9 cellular contexts compared by ENCODE assay signal in the genomic region with DNA sequence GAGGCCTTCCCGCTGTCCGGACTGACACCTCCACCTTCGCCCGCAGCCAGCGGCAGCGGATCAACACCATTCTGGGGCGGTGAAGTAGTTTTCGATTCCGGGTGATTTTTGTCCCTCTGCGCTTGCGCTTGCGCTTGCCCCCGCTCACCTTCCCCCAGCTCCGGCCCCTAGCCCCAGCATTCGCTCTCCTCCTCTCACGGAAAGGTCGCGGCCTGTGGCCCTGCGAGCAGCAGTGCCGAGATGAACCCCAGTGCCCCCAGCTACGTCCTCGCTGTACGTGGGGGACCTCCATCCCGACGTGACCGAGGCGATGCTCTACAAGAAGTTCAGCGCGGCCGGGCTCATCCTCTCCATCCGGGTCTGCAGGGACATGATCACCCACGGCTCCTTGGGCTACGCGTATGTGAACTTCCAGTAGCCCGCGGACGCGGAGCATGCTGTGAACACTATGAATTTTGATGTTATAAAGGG. TPM values are rescaled to one million over a fixed set of nuclear protein-coding genes. Genes with fewer than 3 reads are reported as not detected.
DNase-seq lines count a peak whose midpoint lies in the region; TF ChIP-seq lines count a peak whose summit lies in the region.
"Had no signal": no experiment of that assay in that cellular context is flagged by ENCODE, and none has a peak within 500 bp of the region (broad histone marks: within the 10 kb centered on the region; RNA-seq: fewer than 3 reads in every experiment).

No MANE protein-coding gene starts in this region.

- no peak for TF ChIP-seq CTCF in fibroblast of pulmonary artery (IDR thresholded peaks at IDR 0.05; ENCODE audit: low read length, missing control alignments)

- peak overlapping the region; percentile 85 for H3K4me3 Mint-ChIP-seq in T-helper 1 cell treated with Interleukin-12 subunit alpha and Interleukin-12 subunit beta and Interleukin-4 antibody, amounts not matched to agents 30 μg/mL and 1 μg/mL, for 36 hours

- H3K27ac Mint-ChIP-seq in T-helper 1 cell treated with Interleukin-12 subunit alpha and Interleukin-12 subunit beta and Interleukin-4 antibody, amounts not matched to agents 30 μg/mL and 1 μg/mL, for 36 hours: peak overlapping the region; percentile 53

- H3K36me3 Mint-ChIP-seq in T-helper 1 cell treated with Interleukin-12 subunit alpha and Interleukin-12 subunit beta and Interleukin-4 antibody, amounts not matched to agents 30 μg/mL and 1 μg/mL, for 36 hours (ENCODE audit: low read depth): peaks cover 4% of the 10 kb centered on the region

- DNase-seq in EL (peak; percentile 65), fibroblast of pulmonary artery (ENCODE audit: low read depth) (no peak), putamen (ENCODE audit: low spot score) (peak; percentile 25), H4 (ENCODE audit: low spot score) (no peak), GM19238 (ENCODE audit: insufficient read length, low spot score) (no peak), SW 1271 (lab: John Stamatoyannopoulos, UW) (no peak), KG1 (lab: John Stamatoyannopoulos, UW) (no peak)
- DNase-seq: NCI-H1105 had no signal

- peak overlapping the region; percentile 51 for H3K4me3 ChIP-seq in fibroblast of pulmonary artery (replicated peaks; ENCODE audit: low read depth, low read length)

- H3K9me3 Mint-ChIP-seq in T-helper 1 cell treated with Interleukin-12 subunit alpha and Interleukin-12 subunit beta and Interleukin-4 antibody, amounts not matched to agents 30 μg/mL and 1 μg/mL, for 36 hours: peaks cover 19% of the 10 kb centered on the region

- peaks cover 3% of the 10 kb centered on the region for H3K4me1 Mint-ChIP-seq in T-helper 1 cell treated with Interleukin-12 subunit alpha and Interleukin-12 subunit beta and Interleukin-4 antibody, amounts not matched to agents 30 μg/mL and 1 μg/mL, for 36 hours (ENCODE audit: low read depth)

- peaks cover 40% of the 10 kb centered on the region for H3K27me3 Mint-ChIP-seq in T-helper 1 cell treated with Interleukin-12 subunit alpha and Interleukin-12 subunit beta and Interleukin-4 antibody, amounts not matched to agents 30 μg/mL and 1 μg/mL, for 36 hours (ENCODE audit: low read depth)

RNA-seq across cellular contexts. Expression of gene SRGAP1, which starts 22.7 kb away (rescaled TPM):
- 1.6 and 2.1 TPM in 2 replicates for total RNA-seq in H4 (2014; rRNA removed; shearing (Covaris generic))

RNA-seq across cellular contexts. Expression of gene RXYLT1, which starts 42.1 kb away (rescaled TPM):
- 28.9 and 33.5 TPM in 2 replicates for total RNA-seq in H4 (2014; rRNA removed; shearing (Covaris generic))

Comparison
In these comparisons a context has a peak if more than half of its experiments do, and no peak if none do; other contexts are left out.
1. DNase-seq: peak in EL (single experiment) and putamen (single experiment); none in fibroblast of pulmonary artery (single experiment), H4 (single experiment), GM19238 (single experiment), SW 1271 (0 of 2) and KG1 (single experiment).